ENCODE assay signal across 1 cellular context in genomic region chr20:17531537-17532025, GRCh38.
TF ChIP-seq lines count a peak whose summit lies in the region.

No MANE protein-coding gene starts in this region.

TF ChIP-seq in endothelial cell of umbilical vein, 7 proteins besides CTCF, POLR2A, EP300 and RAD21 (continued from another document):
- TF ChIP-seq FOS (IDR thresholded peaks at IDR 0.05; ENCODE audit: borderline replicate concordance, insufficient read depth, low read length) (no peak), MAX (IDR thresholded peaks at IDR 0.05; ENCODE audit: insufficient read depth, insufficient read length) (no peak)
